8 cellular contexts compared by ENCODE assay signal in genomic region chr15:99928429-99928981, GRCh38.
DNase-seq lines count a peak whose midpoint lies in the region; ATAC-seq and TF ChIP-seq lines count a peak whose summit lies in the region.

No MANE protein-coding gene starts in this region.

- H3K4me3 ChIP-seq in RWPE2 (ENCODE audit: severe bottlenecking), result peak overlapping the region; percentile 33
- H3K4me3 ChIP-seq in gastroesophageal sphincter, result peak overlapping the region in 1 of 2 donors; percentile 56

- 60% methylated on average over 2 of the region's 38 CpGs; no CpG with 5 or more reads in 1 of the 2 donors for WGBS in gastroesophageal sphincter (ENCODE audit: low coverage in 1 of 2), 2 donors

- DNase-seq in AG09319 (ENCODE audit: extremely low read depth, low read depth), result peak; percentile 34
- DNase-seq in RWPE2 (ENCODE audit: low spot score), result no peak
- peak; percentile 91 for DNase-seq in activated naive CD4-positive, alpha-beta T cell treated with Interleukin-2 at 50 U/mL for 16 hours
- peak; percentile 69 for DNase-seq in occipital lobe (lab: John Stamatoyannopoulos, UW)
- DNase-seq in superior temporal gyrus (ENCODE audit: extremely low spot score), result peak; percentile 74

- H3K4me1 ChIP-seq in RWPE2 (ENCODE audit: insufficient read depth, poor library complexity, severe bottlenecking), result peaks cover 8% of the 10 kb centered on the region
- H3K4me1 ChIP-seq in gastroesophageal sphincter, result peaks cover 0 to 18% (median 4%) of the 10 kb centered on the region in 3 donors

- H3K27ac ChIP-seq in RWPE2 (ENCODE audit: poor library complexity, severe bottlenecking) (peak overlapping the region; percentile 78), gastroesophageal sphincter (peak overlapping the region in 3 of 4 donors; percentile 80 to 89 (median 86))

- H3K9me3 ChIP-seq in RWPE2 (ENCODE audit: severe bottlenecking) (no peaks in the 10 kb centered on the region), gastroesophageal sphincter (no peaks in the 10 kb centered on the region)

- ATAC-seq in GM18870 (IDR thresholded peaks at IDR 0.05; ENCODE audit: unreplicated experiment) (peak; percentile 64), HG03139 (IDR thresholded peaks at IDR 0.05; ENCODE audit: unreplicated experiment) (peak; percentile 85), RWPE2 (ENCODE audit: low read depth) (peak; percentile 82), gastroesophageal sphincter (peak; percentile 90)

- H3K27me3 ChIP-seq in RWPE2 (ENCODE audit: insufficient read depth, poor library complexity, severe bottlenecking) (peaks cover 5% of the 10 kb centered on the region), gastroesophageal sphincter (no peaks in the 10 kb centered on the region)

- TF ChIP-seq EP300 in gastroesophageal sphincter (IDR thresholded peaks at IDR 0.05), result no peak

- TF ChIP-seq POLR2A in gastroesophageal sphincter (IDR thresholded peaks at IDR 0.05), result no peak

- no peaks in the 10 kb centered on the region for H3K36me3 ChIP-seq in RWPE2 (ENCODE audit: low read depth)
- H3K36me3 ChIP-seq in gastroesophageal sphincter, result no peaks in the 10 kb centered on the region

- TF ChIP-seq CTCF in AG09319 (IDR thresholded peaks at IDR 0.05; ENCODE audit: low read depth, low read length) (peak; percentile 41), RWPE2 (IDR thresholded peaks at IDR 0.05; ENCODE audit: poor library complexity, severe bottlenecking) (peak; percentile 76), gastroesophageal sphincter (IDR thresholded peaks at IDR 0.05) (peak; percentile 60 to 86 (median 78))
